In genomic region chr16:85290626-85291301, GRCh38 we compare ENCODE assay signal across 26 cellular contexts.
DNase-seq lines count a peak whose midpoint lies in the region; ATAC-seq and TF ChIP-seq lines count a peak whose summit lies in the region.
"Had no signal": no experiment of that assay in that cellular context is flagged by ENCODE, and none has a peak within 500 bp of the region (broad histone marks: within the 10 kb centered on the region; RNA-seq: fewer than 3 reads in every experiment).

No MANE protein-coding gene starts in this region.

- H3K4me3 Mint-ChIP-seq in neural progenitor cell = no peak overlapping the region
- H3K4me3 Mint-ChIP-seq: activated CD4-positive, alpha-beta memory T cell treated with anti-CD3 and anti-CD28 coated beads, Interleukin-2, amount 10 ng/mL, durations not matched to agents 7 days and 5 days; activated naive CD8-positive, alpha-beta T cell treated with anti-CD3 and anti-CD28 coated beads for 36 hours; CD4-positive, alpha-beta memory T cell; endodermal cell; stimulated activated memory B cell treated with anti-CD40 and anti-IgM and Interleukin-4, amounts not matched to agents 10 μg/mL and 1 μg/mL and 100 μg/mL, for 72 hours had no signal

- intact Hi-C loops in Right ventricle myocardium inferior (cut with DNase I) = no loop called here
- intact Hi-C loops in left ventricle myocardium superior (cut with micrococcal nuclease) = no loop called here
- intact Hi-C loops in esophagus muscularis mucosa (cut with DNase I) = no loop called here
- intact Hi-C loops in upper lobe of right lung (cut with DNase I) = no loop called here

- no peak overlapping the region for H3K27ac Mint-ChIP-seq in neural progenitor cell
- H3K27ac Mint-ChIP-seq: activated CD4-positive, alpha-beta memory T cell treated with anti-CD3 and anti-CD28 coated beads, Interleukin-2, amount 10 ng/mL, durations not matched to agents 7 days and 5 days; activated naive CD8-positive, alpha-beta T cell treated with anti-CD3 and anti-CD28 coated beads for 36 hours; activated T-helper 2 cell treated with anti-CD3 and anti-CD28 coated beads, Interferon-gamma antibody, Interleukin-2, Interleukin-4, amounts not matched to agents 10 μg/mL and 5 μg/mL and 100 μg/mL, durations not matched to agents 14 hours and 24 hours and 36 hours; CD4-positive, alpha-beta memory T cell; endodermal cell; stimulated activated memory B cell treated with anti-CD40 and anti-IgM and Interleukin-4, amounts not matched to agents 10 μg/mL and 1 μg/mL and 100 μg/mL, for 72 hours had no signal

- WGBS in esophagus muscularis mucosa = 88% methylated on average over 9 of the region's 12 CpGs

- peaks cover 51% of the 10 kb centered on the region for H3K4me1 Mint-ChIP-seq in neural progenitor cell
- H3K4me1 Mint-ChIP-seq: activated CD4-positive, alpha-beta memory T cell treated with anti-CD3 and anti-CD28 coated beads, Interleukin-2, amount 10 ng/mL, durations not matched to agents 7 days and 5 days; activated naive CD8-positive, alpha-beta T cell treated with anti-CD3 and anti-CD28 coated beads for 36 hours; CD4-positive, alpha-beta memory T cell; endodermal cell; stimulated activated memory B cell treated with anti-CD40 and anti-IgM and Interleukin-4, amounts not matched to agents 10 μg/mL and 1 μg/mL and 100 μg/mL, for 72 hours had no signal

- H3K79me2 ChIP-seq in neural progenitor cell (ENCODE audit: low read depth) = no peaks in the 10 kb centered on the region

- H3K9me3 Mint-ChIP-seq in neural progenitor cell = peaks cover 2% of the 10 kb centered on the region
- H3K9me3 Mint-ChIP-seq: activated CD4-positive, alpha-beta memory T cell treated with anti-CD3 and anti-CD28 coated beads, Interleukin-2, amount 10 ng/mL, durations not matched to agents 7 days and 5 days; activated naive CD8-positive, alpha-beta T cell treated with anti-CD3 and anti-CD28 coated beads for 36 hours; activated T-helper 2 cell treated with anti-CD3 and anti-CD28 coated beads, Interferon-gamma antibody, Interleukin-2, Interleukin-4, amounts not matched to agents 10 μg/mL and 5 μg/mL and 100 μg/mL, durations not matched to agents 14 hours and 24 hours and 36 hours; CD4-positive, alpha-beta memory T cell; endodermal cell; stimulated activated memory B cell treated with anti-CD40 and anti-IgM and Interleukin-4, amounts not matched to agents 10 μg/mL and 1 μg/mL and 100 μg/mL, for 72 hours had no signal

- no peak for TF ChIP-seq EP300 in esophagus muscularis mucosa (IDR thresholded peaks at IDR 0.05)

- H3K9ac ChIP-seq in neural progenitor cell = no peak overlapping the region

- H3K36me3 ChIP-seq in esophagus muscularis mucosa (no peaks in the 10 kb centered on the region), neural progenitor cell (no peaks in the 10 kb centered on the region), upper lobe of right lung (no peaks in the 10 kb centered on the region)
- H3K36me3 ChIP-seq: esophagus squamous epithelium, thoracic aorta had no signal

- H3K4me2 ChIP-seq in neural progenitor cell = peak overlapping the region; percentile 53

- no peak overlapping the region for H3K4me3 ChIP-seq in esophagus muscularis mucosa
- no peak overlapping the region for H3K4me3 ChIP-seq in neural progenitor cell
- no peak overlapping the region for H3K4me3 ChIP-seq in upper lobe of right lung
- H3K4me3 ChIP-seq: esophagus squamous epithelium, psoas muscle, thoracic aorta had no signal

- H3K4me1 ChIP-seq in esophagus muscularis mucosa (peaks cover 13 to 58% (median 45%) of the 10 kb centered on the region in 4 donors), neural progenitor cell (peaks cover 22% of the 10 kb centered on the region), upper lobe of right lung (peaks cover 15% of the 10 kb centered on the region)

- H3K27ac ChIP-seq in esophagus muscularis mucosa (replicated peaks in 1 of 4) = peak overlapping the region in 3 of 4 donors; percentile 23 to 47 (median 28)
- H3K27ac ChIP-seq in neural progenitor cell = no peak overlapping the region
- peak overlapping the region; percentile 32 for H3K27ac ChIP-seq in upper lobe of right lung
- H3K27ac ChIP-seq: 22Rv1, psoas muscle, thoracic aorta had no signal

- peaks cover 28% of the 10 kb centered on the region for H4K20me1 ChIP-seq in neural progenitor cell (ENCODE audit: low read depth)

- no peaks in the 10 kb centered on the region for H3K36me3 Mint-ChIP-seq in neural progenitor cell
- H3K36me3 Mint-ChIP-seq: activated naive CD8-positive, alpha-beta T cell treated with anti-CD3 and anti-CD28 coated beads for 36 hours; CD4-positive, alpha-beta memory T cell; stimulated activated memory B cell treated with anti-CD40 and anti-IgM and Interleukin-4, amounts not matched to agents 10 μg/mL and 1 μg/mL and 100 μg/mL, for 72 hours had no signal

- no peak for TF ChIP-seq POLR2A in esophagus muscularis mucosa (IDR thresholded peaks at IDR 0.05; ENCODE audit: low read depth)

- no peak overlapping the region for H2AFZ ChIP-seq in neural progenitor cell (replicated peaks)

- H3K9me3 ChIP-seq in esophagus muscularis mucosa (no peaks in the 10 kb centered on the region), neural progenitor cell (ENCODE audit: low read depth) (no peaks in the 10 kb centered on the region), upper lobe of right lung (no peaks in the 10 kb centered on the region)
- H3K9me3 ChIP-seq: esophagus squamous epithelium, psoas muscle, thoracic aorta had no signal

- H3K27me3 ChIP-seq in esophagus muscularis mucosa (no peaks in the 10 kb centered on the region), neural progenitor cell (no peaks in the 10 kb centered on the region), upper lobe of right lung (no peaks in the 10 kb centered on the region)

- peaks cover 3% of the 10 kb centered on the region for H3F3A ChIP-seq in neural progenitor cell (ENCODE audit: low read depth)

- H3K27me3 Mint-ChIP-seq in neural progenitor cell (ENCODE audit: insufficient read depth, low read depth) = peaks cover 29% of the 10 kb centered on the region
- H3K27me3 Mint-ChIP-seq: activated CD4-positive, alpha-beta memory T cell treated with anti-CD3 and anti-CD28 coated beads, Interleukin-2, amount 10 ng/mL, durations not matched to agents 7 days and 5 days; activated naive CD8-positive, alpha-beta T cell treated with anti-CD3 and anti-CD28 coated beads for 36 hours had no signal

- ATAC-seq in Right ventricle myocardium inferior (no peak), left ventricle myocardium superior (no peak), upper lobe of right lung (no peak)
- ATAC-seq: psoas muscle; stimulated activated memory B cell treated with anti-CD40 and anti-IgM and Interleukin-4, amounts not matched to agents 10 μg/mL and 1 μg/mL and 100 μg/mL, for 72 hours had no signal

- DNase-seq in Right ventricle myocardium inferior (ENCODE audit: missing footprints) (peak; percentile 49), left ventricle myocardium superior (no peak), esophagus muscularis mucosa (ENCODE audit: extremely low spot score) (no peak), neural progenitor cell (ENCODE audit: low spot score) (no peak), upper lobe of right lung (no peak), cerebellar nuclear complex (lab: John Stamatoyannopoulos, UW) (no peak), AG08396 (ENCODE audit: low spot score) (no peak), midbrain (lab: John Stamatoyannopoulos, UW) (no peak)
- DNase-seq: activated CD4-positive, alpha-beta memory T cell treated with anti-CD3 and anti-CD28 coated beads, Interleukin-2, amount 10 ng/mL, durations not matched to agents 7 days and 5 days; activated naive CD8-positive, alpha-beta T cell treated with anti-CD3 and anti-CD28 coated beads for 36 hours; CD4-positive, alpha-beta memory T cell; DMS 273 treated with DMSO at 0.1 percent for 48 hours; endodermal cell; esophagus squamous epithelium; islet precursor cell; mammary epithelial cell; NCI-H1105 treated with DMSO at 0.1 percent for 48 hours; NCI-H2029 treated with DMSO at 0.1 percent for 48 hours; NCI-H226; NCI-H774; small intestine had no signal

- no peak for TF ChIP-seq CTCF in esophagus muscularis mucosa (IDR thresholded peaks at IDR 0.05)
- no peak for TF ChIP-seq CTCF in neural progenitor cell (IDR thresholded peaks at IDR 0.05)
- no peak for TF ChIP-seq CTCF in upper lobe of right lung (IDR thresholded peaks at IDR 0.05)
